17 cellular contexts compared by ENCODE assay signal in the genomic region with DNA sequence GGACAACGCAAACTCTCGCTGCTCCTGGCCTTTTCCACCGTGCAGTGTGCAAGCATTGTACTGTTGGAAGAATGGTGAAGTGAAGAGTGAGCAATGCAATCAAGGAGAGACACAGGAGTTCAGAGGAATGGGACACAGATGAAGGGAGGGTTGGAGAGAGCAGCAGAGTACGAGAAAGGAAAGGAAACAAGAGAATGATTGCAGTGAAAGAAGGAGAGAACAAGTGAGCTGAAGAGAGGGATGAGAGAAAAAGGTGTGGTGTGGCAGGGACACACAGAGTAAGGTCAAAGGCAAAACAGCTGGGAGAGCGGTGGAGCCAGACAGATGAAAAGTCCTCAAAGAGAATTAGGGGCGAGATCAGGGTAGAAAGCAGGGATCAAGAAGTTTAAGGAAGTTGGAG. TPM values are rescaled to one million over a fixed set of nuclear protein-coding genes. Genes with fewer than 3 reads are reported as not detected.
A peak's percentile ranks its signal among the peaks of the same experiment; 100 is the strongest.
DNase-seq lines count a peak whose midpoint lies in the region; TF ChIP-seq lines count a peak whose summit lies in the region.
"Had no signal": no experiment of that assay in that cellular context is flagged by ENCODE, and none has a peak within 500 bp of the region (broad histone marks: within the 10 kb centered on the region; RNA-seq: fewer than 3 reads in every experiment).

No MANE protein-coding gene starts in this region.

- H3K4me3 ChIP-seq in HEK293 (ENCODE audit: low read depth, low read length): no peak overlapping the region
- no peak overlapping the region for H3K4me3 ChIP-seq in Peyer's patch
- H3K4me3 ChIP-seq: BLaER1, GM23338, K562 had no signal

- H3K27ac ChIP-seq in HEK293 (ENCODE audit: extremely low read depth, low read depth, low read length) (no peak overlapping the region), Peyer's patch (no peak overlapping the region)
- H3K27ac ChIP-seq: BLaER1 had no signal

- no peaks in the 10 kb centered on the region for H3K27me3 Mint-ChIP-seq in activated CD4-positive, alpha-beta memory T cell treated with anti-CD3 and anti-CD28 coated beads, Interleukin-2, amount 10 ng/mL, durations not matched to agents 7 days and 5 days
- no peaks in the 10 kb centered on the region for H3K27me3 Mint-ChIP-seq in activated CD4-positive, alpha-beta memory T cell treated with anti-CD3 and anti-CD28 coated beads for 36 hours
- peaks cover 11% of the 10 kb centered on the region for H3K27me3 Mint-ChIP-seq in endothelial cell (ENCODE audit: unreplicated experiment)
- H3K27me3 Mint-ChIP-seq: CD4-positive, alpha-beta memory T cell had no signal

- POLR2A ChIA-PET in activated CD4-positive, alpha-beta memory T cell treated with anti-CD3 and anti-CD28 coated beads, Interleukin-2, amount 10 ng/mL, durations not matched to agents 7 days and 5 days (lab: Charles Lee): interaction anchor here (1.3 to 2.9 kb wide), 2 partner anchors 12 to 20 kb away, joined by 3 to 8 read pairs; a partner anchor contains a TSS
- POLR2A ChIA-PET in activated CD4-positive, alpha-beta memory T cell treated with anti-CD3 and anti-CD28 coated beads for 36 hours (lab: Charles Lee): no interaction called here
- POLR2A ChIA-PET in HEK293 (lab: Yijun Ruan, JAX): interaction anchor here (2.3 kb wide), 1 partner anchor 21 kb away, joined by 12 read pairs; a partner anchor contains a TSS

- no peaks in the 10 kb centered on the region for H3K9me3 ChIP-seq in HEK293 (ENCODE audit: control insufficient read depth, insufficient read depth, low read depth, low read length)
- H3K9me3 ChIP-seq in Peyer's patch: no peaks in the 10 kb centered on the region
- H3K9me3 ChIP-seq: BLaER1 had no signal

- CTCF ChIA-PET in activated CD4-positive, alpha-beta memory T cell treated with anti-CD3 and anti-CD28 coated beads, Interleukin-2, amount 10 ng/mL, durations not matched to agents 7 days and 5 days (lab: Charles Lee): interaction anchor here (2.3 kb wide), 1 partner anchor 21 kb away, joined by 6 read pairs; a partner anchor contains a TSS
- CTCF ChIA-PET in activated CD4-positive, alpha-beta memory T cell treated with anti-CD3 and anti-CD28 coated beads for 36 hours (lab: Charles Lee): interaction anchor here (0.7 to 1.1 kb wide), 2 partner anchors 22 to 213 kb away, joined by 3 read pairs; no protein-coding TSS in a partner anchor
- CTCF ChIA-PET in HEK293 (lab: Yijun Ruan, JAX): interaction anchor here (0.9 to 2.1 kb wide), 2 partner anchors 59 to 157 kb away, joined by 3 to 10 read pairs; no protein-coding TSS in a partner anchor

- no peaks in the 10 kb centered on the region for H3K9me3 Mint-ChIP-seq in activated CD4-positive, alpha-beta memory T cell treated with anti-CD3 and anti-CD28 coated beads, Interleukin-2, amount 10 ng/mL, durations not matched to agents 7 days and 5 days
- H3K9me3 Mint-ChIP-seq in activated CD4-positive, alpha-beta memory T cell treated with anti-CD3 and anti-CD28 coated beads for 36 hours: no peaks in the 10 kb centered on the region
- H3K9me3 Mint-ChIP-seq in endothelial cell (ENCODE audit: unreplicated experiment): no peaks in the 10 kb centered on the region
- H3K9me3 Mint-ChIP-seq: CD14-positive monocyte; CD4-positive, alpha-beta memory T cell; GM23338 had no signal

- H3K4me1 Mint-ChIP-seq in activated CD4-positive, alpha-beta memory T cell treated with anti-CD3 and anti-CD28 coated beads, Interleukin-2, amount 10 ng/mL, durations not matched to agents 7 days and 5 days: no peaks in the 10 kb centered on the region
- no peaks in the 10 kb centered on the region for H3K4me1 Mint-ChIP-seq in activated CD4-positive, alpha-beta memory T cell treated with anti-CD3 and anti-CD28 coated beads for 36 hours (ENCODE audit: low read depth)
- H3K4me1 Mint-ChIP-seq in endothelial cell (ENCODE audit: unreplicated experiment): no peaks in the 10 kb centered on the region
- H3K4me1 Mint-ChIP-seq: CD14-positive monocyte, GM23338 had no signal

- DNase-seq in activated CD4-positive, alpha-beta memory T cell treated with anti-CD3 and anti-CD28 coated beads, Interleukin-2, amount 10 ng/mL, durations not matched to agents 7 days and 5 days: no peak
- DNase-seq in activated CD4-positive, alpha-beta memory T cell treated with anti-CD3 and anti-CD28 coated beads for 36 hours: no peak
- DNase-seq in endothelial cell (ENCODE audit: low spot score) (no peak), Peyer's patch (no peak), NCI-H2171 treated with DMSO at 0.1 percent for 48 hours (lab: John Stamatoyannopoulos, UW) (no peak), hippocampal formation (lab: John Stamatoyannopoulos, UW) (no peak)
- DNase-seq: 8988T; CD4-positive, alpha-beta memory T cell; DMS79 treated with DMSO at 0.1 percent for 48 hours; GF-D8; H7; IMR-90 had no signal

- intact Hi-C loops in activated CD4-positive, alpha-beta memory T cell treated with anti-CD3 and anti-CD28 coated beads for 36 hours (cut with micrococcal nuclease): no loop called here

- H3K36me3 Mint-ChIP-seq in activated CD4-positive, alpha-beta memory T cell treated with anti-CD3 and anti-CD28 coated beads, Interleukin-2, amount 10 ng/mL, durations not matched to agents 7 days and 5 days (ENCODE audit: low read depth): peaks cover 62% of the 10 kb centered on the region
- H3K36me3 Mint-ChIP-seq in activated CD4-positive, alpha-beta memory T cell treated with anti-CD3 and anti-CD28 coated beads for 36 hours: peaks cover 45% of the 10 kb centered on the region
- peaks cover 55% of the 10 kb centered on the region for H3K36me3 Mint-ChIP-seq in endothelial cell (ENCODE audit: low read depth, unreplicated experiment)

- TF ChIP-seq POLR2A in Peyer's patch (IDR thresholded peaks at IDR 0.05): no peak

- H3K4me3 Mint-ChIP-seq in activated CD4-positive, alpha-beta memory T cell treated with anti-CD3 and anti-CD28 coated beads, Interleukin-2, amount 10 ng/mL, durations not matched to agents 7 days and 5 days: no peak overlapping the region
- H3K4me3 Mint-ChIP-seq in activated CD4-positive, alpha-beta memory T cell treated with anti-CD3 and anti-CD28 coated beads for 36 hours: no peak overlapping the region
- peak overlapping the region; percentile 63 for H3K4me3 Mint-ChIP-seq in endothelial cell (ENCODE audit: unreplicated experiment)
- H3K4me3 Mint-ChIP-seq: CD14-positive monocyte; CD4-positive, alpha-beta memory T cell; GM23338 had no signal

- TF ChIP-seq CTCF in HEK293 (tag by site-specific recombination; IDR thresholded peaks at IDR 0.05): no peak
- no peak for TF ChIP-seq CTCF in endothelial cell (IDR thresholded peaks at IDR 0.05; ENCODE audit: unreplicated experiment)
- TF ChIP-seq CTCF in Peyer's patch (IDR thresholded peaks at IDR 0.05): no peak

- H3K27ac Mint-ChIP-seq in activated CD4-positive, alpha-beta memory T cell treated with anti-CD3 and anti-CD28 coated beads, Interleukin-2, amount 10 ng/mL, durations not matched to agents 7 days and 5 days: peak overlapping the region; percentile 0
- H3K27ac Mint-ChIP-seq in activated CD4-positive, alpha-beta memory T cell treated with anti-CD3 and anti-CD28 coated beads for 36 hours: no peak overlapping the region
- H3K27ac Mint-ChIP-seq in endothelial cell (ENCODE audit: unreplicated experiment): no peak overlapping the region
- H3K27ac Mint-ChIP-seq: GM23338 had no signal

- no peaks in the 10 kb centered on the region for H3K27me3 ChIP-seq in Peyer's patch
- H3K27me3 ChIP-seq: BLaER1 had no signal

- H3K4me1 ChIP-seq in HEK293 (ENCODE audit: control insufficient read depth, insufficient read depth, low read length) (no peaks in the 10 kb centered on the region), Peyer's patch (no peaks in the 10 kb centered on the region)

- H3K36me3 ChIP-seq in HEK293 (ENCODE audit: control insufficient read depth in 2 of 2, insufficient read depth in 1 of 2, low read length in 2 of 2): peaks cover 31 to 95% of the 10 kb centered on the region in 2 experiments; a peak in 2 of 3 replicates
- peaks cover 0 to 88% (median 7%) of the 10 kb centered on the region in 3 donors for H3K36me3 ChIP-seq in Peyer's patch

TF ChIP-seq in HEK293, 187 proteins besides CTCF, POLR2A, EP300 and RAD21:
- TF ChIP-seq ZNF366 (tag by site-specific recombination; conservative IDR thresholded peaks at IDR 0.05): peak; percentile 66
- peak; percentile 93 for TF ChIP-seq PRDM1 (tag by site-specific recombination; IDR thresholded peaks at IDR 0.05)
- no peak for TF ChIP-seq ZNF473 (tag by site-specific recombination; IDR thresholded peaks at IDR 0.05)

RNA-seq across cellular contexts. Expression of a gene that starts 13.0 kb away (rescaled TPM):
- 10 to 100 TPM; 32.8 to 34.2 TPM for total RNA-seq in activated CD4-positive, alpha-beta memory T cell treated with anti-CD3 and anti-CD28 coated beads, Interleukin-2, amount 10 ng/mL, durations not matched to agents 7 days and 5 days
- 10 to 100 TPM; 18.3 to 19.0 TPM for total RNA-seq in activated CD4-positive, alpha-beta memory T cell treated with anti-CD3 and anti-CD28 coated beads for 36 hours
- total RNA-seq in endothelial cell (ENCODE audit: unreplicated experiment): 83.1 TPM
- total RNA-seq in Peyer's patch: 10 to 100 TPM; 10.2 to 47.0 (median 35.6) TPM

RNA-seq across cellular contexts. Expression of a gene that starts 20.7 kb away (rescaled TPM):
- 100 to 1,000 TPM; 117 to 127 TPM for total RNA-seq in activated CD4-positive, alpha-beta memory T cell treated with anti-CD3 and anti-CD28 coated beads, Interleukin-2, amount 10 ng/mL, durations not matched to agents 7 days and 5 days
- total RNA-seq in activated CD4-positive, alpha-beta memory T cell treated with anti-CD3 and anti-CD28 coated beads for 36 hours: 100 to 1,000 TPM; 119 to 121 TPM
- total RNA-seq in endothelial cell (ENCODE audit: unreplicated experiment): 96.2 TPM
- 100 to 1,000 TPM in 2 of 4 donors, 10 to 100 TPM in 2; 68.0 to 143 (median 104) TPM for total RNA-seq in Peyer's patch

RNA-seq across cellular contexts. Expression of a gene that starts 34.4 kb away (rescaled TPM):
- 1 to 10 TPM; 2.6 to 3.0 TPM for total RNA-seq in activated CD4-positive, alpha-beta memory T cell treated with anti-CD3 and anti-CD28 coated beads, Interleukin-2, amount 10 ng/mL, durations not matched to agents 7 days and 5 days
- 1 to 10 TPM; 2.4 to 3.5 TPM for total RNA-seq in activated CD4-positive, alpha-beta memory T cell treated with anti-CD3 and anti-CD28 coated beads for 36 hours
- total RNA-seq in endothelial cell (ENCODE audit: unreplicated experiment): 1.0 TPM
- 1 to 10 TPM in 2 of 4 donors, under 1 TPM in 1, not detected in 1; 0.80 to 2.2 (median 1.6) TPM for total RNA-seq in Peyer's patch

RNA-seq across cellular contexts. Expression of a gene that starts 42.4 kb away (rescaled TPM):
- under 1 TPM in 1 of 2 experiments, not detected in 1; 0.05 TPM for total RNA-seq in activated CD4-positive, alpha-beta memory T cell treated with anti-CD3 and anti-CD28 coated beads, Interleukin-2, amount 10 ng/mL, durations not matched to agents 7 days and 5 days
- total RNA-seq in activated CD4-positive, alpha-beta memory T cell treated with anti-CD3 and anti-CD28 coated beads for 36 hours: under 1 TPM; 0.15 to 0.21 TPM
- total RNA-seq in endothelial cell (ENCODE audit: unreplicated experiment) (31.6 TPM), Peyer's patch (100 to 1,000 TPM in 3 of 4 donors, 10 to 100 TPM in 1; 71.3 to 175 (median 129) TPM)
- total RNA-seq: CD4-positive, alpha-beta memory T cell had no signal
